In genomic region chr18:78160961-78161656, GRCh38 we compare ENCODE assay signal across 17 cellular contexts.
A peak's percentile ranks its signal among the peaks of the same experiment; 100 is the strongest.
DNase-seq lines count a peak whose midpoint lies in the region; FAIRE-seq and TF ChIP-seq lines count a peak whose summit lies in the region.
"Had no signal": no experiment of that assay in that cellular context is flagged by ENCODE, and none has a peak within 500 bp of the region (broad histone marks: within the 10 kb centered on the region; RNA-seq: fewer than 3 reads in every experiment).

No MANE protein-coding gene starts in this region.

- CTCF ChIA-PET in MCF 10A (lab: Yijun Ruan, JAX): interaction anchor here (0.5 kb wide), 1 partner anchor 86 kb away, joined by 3 read pairs; no protein-coding TSS in a partner anchor

- H3K9me3 ChIP-seq in breast epithelium: no peaks in the 10 kb centered on the region

- DNase-seq in MCF 10A (ENCODE audit: unreplicated experiment) (peak; percentile 9), breast epithelium (ENCODE audit: low spot score in 2 of 2) (no peak), bronchial epithelial cell (ENCODE audit: low read depth) (peak; percentile 63), kidney tubule cell (ENCODE audit: low spot score) (peak; percentile 10), amniotic stem cell (lab: John Stamatoyannopoulos, UW) (no peak), NCI-H2081 treated with DMSO at 0.1 percent for 48 hours (lab: John Stamatoyannopoulos, UW) (no peak), islet precursor cell (no peak)
- DNase-seq in stimulated activated CD8-positive, alpha-beta memory T cell treated with anti-CD3 and anti-CD28 coated beads, Interleukin-4, amount 100 ng/mL, for 48 hours: no peak
- DNase-seq: H7, NCI-H1417 treated with DMSO at 0.1 percent for 48 hours, NCI-H2029, NCI-H226, NCI-H526 treated with DMSO at 0.1 percent for 48 hours, SHP77 had no signal

- TF ChIP-seq CTCF in MCF 10A (IDR thresholded peaks at IDR 0.05; ENCODE audit: unreplicated experiment): no peak
- no peak for TF ChIP-seq CTCF in breast epithelium (IDR thresholded peaks at IDR 0.05)
- no peak for TF ChIP-seq CTCF in bronchial epithelial cell (IDR thresholded peaks at IDR 0.05; ENCODE audit: insufficient read depth, low read length, severe bottlenecking)

- BruUV-seq in MCF 10A (replicated peaks; lab: Mats Ljungman, UMichigan): no TSS peak

- intact Hi-C loops in MCF 10A (cut with micrococcal nuclease) (no loop called here), breast epithelium (cut with DNase I; ENCODE audit: low total_unique reads) (no loop called here)

- FAIRE-seq in bronchial epithelial cell (lab: Jason Lieb, UNC): no peak
- FAIRE-seq: A204.1 had no signal

- H3K27ac ChIP-seq in breast epithelium: no peak overlapping the region
- H3K27ac ChIP-seq: C4-2B, KMS-11 had no signal

- TF ChIP-seq POLR2A in breast epithelium (IDR thresholded peaks at IDR 0.05): no peak

- H3K27me3 Mint-ChIP-seq in MCF 10A (ENCODE audit: insufficient read depth, unreplicated experiment): no peaks in the 10 kb centered on the region

- no peaks in the 10 kb centered on the region for H3K36me3 Mint-ChIP-seq in MCF 10A (ENCODE audit: insufficient read depth, unreplicated experiment)

- H3K27me3 ChIP-seq in breast epithelium (no peaks in the 10 kb centered on the region), bronchial epithelial cell (ENCODE audit: control insufficient read depth, insufficient read depth, low read length) (no peaks in the 10 kb centered on the region)

- no peak overlapping the region for H3K27ac Mint-ChIP-seq in MCF 10A (ENCODE audit: low read depth, unreplicated experiment)

- H3K4me1 ChIP-seq in breast epithelium: no peaks in the 10 kb centered on the region

- H3K36me3 ChIP-seq in breast epithelium: no peaks in the 10 kb centered on the region
- H3K36me3 ChIP-seq in bronchial epithelial cell (ENCODE audit: control insufficient read depth, insufficient read depth, low read length): no peaks in the 10 kb centered on the region

- no peak overlapping the region for H3K4me3 Mint-ChIP-seq in MCF 10A (ENCODE audit: unreplicated experiment)

- peaks cover 5% of the 10 kb centered on the region for H3K4me1 Mint-ChIP-seq in MCF 10A (ENCODE audit: insufficient read depth, unreplicated experiment)

- POLR2A ChIA-PET in MCF 10A (lab: Yijun Ruan, JAX): no interaction called here

- peaks cover 17% of the 10 kb centered on the region for H3K9me3 Mint-ChIP-seq in MCF 10A (ENCODE audit: unreplicated experiment)

- H3K4me3 ChIP-seq in breast epithelium (no peak overlapping the region), bronchial epithelial cell (ENCODE audit: low read depth, low read length) (no peak overlapping the region)

Comparison
In these comparisons a context has a peak if more than half of its experiments do, and no peak if none do; other contexts are left out.
1. DNase-seq: peak in MCF 10A (single experiment), bronchial epithelial cell (single experiment) and kidney tubule cell (single experiment); none in breast epithelium (0 of 2), amniotic stem cell (single experiment), stimulated activated CD8-positive, alpha-beta memory T cell treated with anti-CD3 and anti-CD28 coated beads, Interleukin-4, amount 100 ng/mL, for 48 hours (single experiment), NCI-H2081 treated with DMSO at 0.1 percent for 48 hours (single experiment) and islet precursor cell (single experiment).